ENCODE assay signal across 11 cellular contexts in the genomic region with DNA sequence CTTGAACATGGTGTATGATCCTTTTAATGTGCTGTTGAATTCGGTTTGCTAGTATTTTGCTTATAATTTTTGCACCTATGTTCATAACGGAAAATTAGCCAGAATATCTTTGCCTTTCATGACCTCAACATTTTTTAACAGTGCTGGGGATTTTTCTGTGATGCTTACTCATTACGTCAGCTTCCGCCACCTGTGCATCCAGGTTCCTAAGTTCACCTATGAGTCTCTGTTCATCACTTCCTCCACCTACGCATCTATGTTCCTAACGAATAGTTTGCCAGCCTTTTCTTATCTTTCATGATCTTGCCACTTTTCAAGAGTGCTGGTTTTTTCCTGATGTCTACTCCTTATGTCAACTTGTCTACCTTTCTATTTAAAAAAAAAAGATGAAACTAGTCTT. TPM values are rescaled to one million over a fixed set of nuclear protein-coding genes. Genes with fewer than 3 reads are reported as not detected.
"Had no signal": no experiment of that assay in that cellular context is flagged by ENCODE, and none has a peak within 500 bp of the region (broad histone marks: within the 10 kb centered on the region; RNA-seq: fewer than 3 reads in every experiment).

No MANE protein-coding gene starts in this region.

- H3K27ac ChIP-seq: GM23248, HL-60 had no signal

- ATAC-seq: HCT116, HepG2 had no signal

- H2AFZ ChIP-seq: GM23248 had no signal

- H3K36me3 ChIP-seq: HAP-1 had no signal

- H3K9ac ChIP-seq: GM23248 had no signal

- H3K4me1 ChIP-seq: HAP-1 had no signal

- H3K4me3 ChIP-seq: GM23248, HAP-1 had no signal

- DNase-seq: GM23248, GOT3, H7, HFFc6 had no signal

- FAIRE-seq: HepG2 had no signal

- H3K9me3 ChIP-seq: HAP-1 had no signal

RNA-seq across cellular contexts. Expression of gene AADACL2, which starts 16.5 kb away (rescaled TPM):
- total RNA-seq: GM23248, H4, H7, HepG2, HFFc6, HT1080 had no signal
- polyA plus RNA-seq: GM23248, HepG2, IgD-negative memory B cell had no signal
